ENCODE assay signal across 8 cellular contexts in genomic region chr5:81850494-81850893, GRCh38.
DNase-seq lines count a peak whose midpoint lies in the region; ATAC-seq and TF ChIP-seq lines count a peak whose summit lies in the region.

No MANE protein-coding gene starts in this region.

- WGBS in right cardiac atrium: 53% methylated on average over 4 of the region's 4 CpGs

- H3K27me3 ChIP-seq in WERI-Rb-1 (ENCODE audit: insufficient read depth, low read depth, severe bottlenecking) (no peaks in the 10 kb centered on the region), right cardiac atrium (ENCODE audit: control insufficient read depth, insufficient read depth) (no peaks in the 10 kb centered on the region), stomach smooth muscle (ENCODE audit: control insufficient read depth in 1 of 2, insufficient read depth in 2 of 2, low read length in 2 of 2) (no peaks in the 10 kb centered on the region)

- DNase-seq in NCI-H1417 (lab: John Stamatoyannopoulos, UW) (peak in 2 of 3 experiments; percentile 26 to 32), NCI-H1417 treated with DMSO at 0.1 percent for 48 hours (lab: John Stamatoyannopoulos, UW) (no peak), WERI-Rb-1 (no peak), right cardiac atrium (peak in 2 of 3 donors; percentile 50 to 64), NCI-H524 treated with DMSO at 0.1 percent for 48 hours (lab: John Stamatoyannopoulos, UW) (no peak), SHP77 (lab: John Stamatoyannopoulos, UW) (no peak)

- H3K4me3 ChIP-seq in WERI-Rb-1 (ENCODE audit: low read depth, low read length) (no peak overlapping the region), right cardiac atrium (ENCODE audit: low read length) (no peak overlapping the region), stomach smooth muscle (ENCODE audit: low read length in 2 of 2) (peak overlapping the region; percentile 51 to 74)

- H3K9me3 ChIP-seq in WERI-Rb-1 (ENCODE audit: severe bottlenecking) (no peaks in the 10 kb centered on the region), right cardiac atrium (ENCODE audit: control insufficient read depth, low read length) (no peaks in the 10 kb centered on the region), stomach smooth muscle (ENCODE audit: control insufficient read depth in 2 of 2, low read length in 2 of 2) (no peaks in the 10 kb centered on the region)

- H3K36me3 ChIP-seq in WERI-Rb-1: no peaks in the 10 kb centered on the region
- no peaks in the 10 kb centered on the region for H3K36me3 ChIP-seq in stomach smooth muscle (ENCODE audit: control insufficient read depth in 2 of 2, insufficient read depth in 2 of 2, low read length in 2 of 2)

- no peak for TF ChIP-seq CTCF in WERI-Rb-1 (IDR thresholded peaks at IDR 0.05; ENCODE audit: low read depth, low read length)

- intact Hi-C loops in right cardiac atrium (cut with DNase I): loop anchor here (2.0 to 10.0 kb wide), 8 partner anchors 60 to 426 kb away; partner anchors contain the start of genes ATG10 (in 2 of the 4) and SSBP2 (in 1 of the 4)

- ATAC-seq in right cardiac atrium (peak; percentile 50 to 60), HG03135 (IDR thresholded peaks at IDR 0.05; ENCODE audit: unreplicated experiment) (no peak)

- H3K27ac ChIP-seq in WERI-Rb-1: peak overlapping the region; percentile 92
- H3K27ac ChIP-seq in right cardiac atrium (ENCODE audit: low read length): peak overlapping the region; percentile 83
- H3K27ac ChIP-seq in stomach smooth muscle (ENCODE audit: low read length): peak overlapping the region; percentile 91

- peak overlapping the region; percentile 47 to 64 for H3K9ac ChIP-seq in stomach smooth muscle (ENCODE audit: low read length in 2 of 2)

- H3K4me1 ChIP-seq in right cardiac atrium (ENCODE audit: control insufficient read depth, insufficient read depth, low read length) (peaks cover 15% of the 10 kb centered on the region), stomach smooth muscle (ENCODE audit: control insufficient read depth, insufficient read depth, low read length) (peaks cover 37% of the 10 kb centered on the region)

Comparison
In these comparisons a context has a peak if more than half of its experiments do, and no peak if none do; other contexts are left out.
1. DNase-seq: peak in NCI-H1417 (2 of 3) and right cardiac atrium (2 of 3); none in NCI-H1417 treated with DMSO at 0.1 percent for 48 hours (single experiment), WERI-Rb-1 (single experiment), NCI-H524 treated with DMSO at 0.1 percent for 48 hours (single experiment) and SHP77 (0 of 2).
2. H3K4me3 ChIP-seq: peak in stomach smooth muscle (2 of 2); none in WERI-Rb-1 (single experiment) and right cardiac atrium (single experiment).
3. Peak in every context shown above with its lines, with median percentiles within 50 percentile points of each other: H3K27ac ChIP-seq.